11 cellular contexts compared by ENCODE assay signal in genomic region chr10:124734311-124735166, GRCh38. TPM values are rescaled to one million over a fixed set of nuclear protein-coding genes. Genes with fewer than 3 reads are reported as not detected.
DNase-seq lines count a peak whose midpoint lies in the region; TF ChIP-seq lines count a peak whose summit lies in the region.
"Had no signal": no experiment of that assay in that cellular context is flagged by ENCODE, and none has a peak within 500 bp of the region (broad histone marks: within the 10 kb centered on the region; RNA-seq: fewer than 3 reads in every experiment).

No MANE protein-coding gene starts in this region.

- H3K27me3 Mint-ChIP-seq in nephron (ENCODE audit: low read depth): peaks cover 2% of the 10 kb centered on the region

- peak overlapping the region in 1 of 3 experiments; percentile 49 for H3K4me3 Mint-ChIP-seq in nephron

- no peaks in the 10 kb centered on the region for H3K27me3 ChIP-seq in vagina

- no peaks in the 10 kb centered on the region for H3K9me3 ChIP-seq in vagina

- H3K9me3 Mint-ChIP-seq in nephron: no peaks in the 10 kb centered on the region

- no peak for TF ChIP-seq POLR2A in vagina (IDR thresholded peaks at IDR 0.05)

- H3K4me1 ChIP-seq in vagina: peaks cover 93% of the 10 kb centered on the region

- H3K36me3 ChIP-seq in vagina: no peaks in the 10 kb centered on the region

- H3K4me1 Mint-ChIP-seq in nephron: peaks cover 75% of the 10 kb centered on the region

- peak overlapping the region; percentile 67 to 99 (median 83) for H3K27ac Mint-ChIP-seq in nephron

- no peak for TF ChIP-seq CTCF in nephron (IDR thresholded peaks at IDR 0.05; ENCODE audit: unreplicated experiment in 3 of 3)
- no peak for TF ChIP-seq CTCF in vagina (IDR thresholded peaks at IDR 0.05)

- intact Hi-C loops in vagina (cut with DNase I): no loop called here

- H3K27ac ChIP-seq in angular gyrus (ENCODE audit: low read depth, low read length) (peak overlapping the region; percentile 23), vagina (peak overlapping the region; percentile 71)
- H3K27ac ChIP-seq: C4-2B had no signal

- peaks cover 18% of the 10 kb centered on the region for H3K36me3 Mint-ChIP-seq in nephron (ENCODE audit: low read depth)

- H3K4me3 ChIP-seq in vagina: no peak overlapping the region

- DNase-seq in stimulated activated CD4-positive, alpha-beta T cell treated with anti-CD3 and anti-CD28 coated beads, Interleukin-1b, Interleukin-23, amount 100 ng/mL, for 48 hours: peak; percentile 68
- DNase-seq in stimulated activated CD4-positive, alpha-beta T cell treated with anti-CD3 and anti-CD28 coated beads, Interleukin-4, amount 100 ng/mL, for 1 hour: no peak
- peak; percentile 80 to 81 for DNase-seq in vagina (ENCODE audit: extremely low spot score in 2 of 2)
- DNase-seq in NCI-H2029 treated with DMSO at 0.1 percent for 48 hours (lab: John Stamatoyannopoulos, UW): no peak
- no peak for DNase-seq in NCI-H128 (lab: John Stamatoyannopoulos, UW; ENCODE audit: unreplicated experiment)
- no peak for DNase-seq in epidermal melanocyte (ENCODE audit: insufficient read length, low spot score)
- DNase-seq: amygdala, NCI-H2227 treated with DMSO at 0.1 percent for 48 hours had no signal

RNA-seq across cellular contexts. Expression of gene FAM53B, which starts 9.6 kb away (rescaled TPM):
- 35.1 TPM for total RNA-seq in vagina

RNA-seq across cellular contexts. Expression of gene EEF1AKMT2, which starts 57.1 kb away (rescaled TPM):
- total RNA-seq in vagina: 17.9 TPM

Comparison
In these comparisons a context has a peak if more than half of its experiments do, and no peak if none do; other contexts are left out.
1. DNase-seq: peak in stimulated activated CD4-positive, alpha-beta T cell treated with anti-CD3 and anti-CD28 coated beads, Interleukin-1b, Interleukin-23, amount 100 ng/mL, for 48 hours (single experiment) and vagina (2 of 2); none in stimulated activated CD4-positive, alpha-beta T cell treated with anti-CD3 and anti-CD28 coated beads, Interleukin-4, amount 100 ng/mL, for 1 hour (single experiment), NCI-H2029 treated with DMSO at 0.1 percent for 48 hours (single experiment), NCI-H128 (single experiment) and epidermal melanocyte (single experiment).